9 cellular contexts compared by ENCODE assay signal in the genomic region with DNA sequence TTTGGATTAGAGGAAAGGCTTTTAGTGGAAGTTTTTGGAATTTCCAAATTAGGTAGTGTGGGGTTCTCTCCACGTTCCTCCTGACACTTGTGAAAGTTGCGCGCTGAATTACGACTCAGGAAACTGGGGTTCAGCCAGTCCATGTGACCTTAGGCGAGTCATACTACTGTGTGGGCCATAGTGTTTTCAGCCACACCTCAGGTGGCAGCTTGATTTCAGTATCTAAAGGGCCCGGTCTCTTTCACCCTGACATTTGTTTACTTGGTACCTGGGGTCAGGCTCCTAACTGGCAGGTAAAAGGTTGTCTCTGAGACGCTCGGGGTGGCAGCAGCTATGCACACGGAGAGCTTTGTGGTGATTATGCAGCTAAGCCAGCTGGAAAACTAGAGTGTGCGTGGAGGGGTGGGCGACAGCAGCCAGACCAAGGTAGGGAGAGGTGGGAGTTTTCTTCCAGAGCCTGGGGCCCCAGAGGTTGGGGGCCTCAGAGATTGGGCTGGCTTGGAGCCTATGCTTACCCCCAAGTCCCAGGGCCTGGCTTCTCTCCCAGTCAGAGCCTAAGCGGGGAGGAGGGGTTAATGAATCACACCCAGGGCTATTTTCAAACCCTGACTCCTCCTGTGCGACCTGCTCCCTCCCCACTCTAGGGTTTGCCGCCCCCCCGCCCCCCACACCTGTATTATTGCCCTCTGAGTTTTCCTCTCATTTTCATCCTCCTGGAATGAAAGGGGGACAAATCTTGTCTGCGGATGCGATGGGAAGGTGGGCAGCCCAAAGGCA. TPM values are rescaled to one million over a fixed set of nuclear protein-coding genes. Genes with fewer than 3 reads are reported as not detected.
A peak's percentile ranks its signal among the peaks of the same experiment; 100 is the strongest.
DNase-seq lines count a peak whose midpoint lies in the region; ATAC-seq and TF ChIP-seq lines count a peak whose summit lies in the region.
"Had no signal": no experiment of that assay in that cellular context is flagged by ENCODE, and none has a peak within 500 bp of the region (broad histone marks: within the 10 kb centered on the region; RNA-seq: fewer than 3 reads in every experiment).

No MANE protein-coding gene starts in this region.

- H3K27me3 ChIP-seq in gastroesophageal sphincter (no peaks in the 10 kb centered on the region), gastrocnemius medialis (no peaks in the 10 kb centered on the region)

- peak overlapping the region; percentile 13 to 83 (median 72) for H3K27ac ChIP-seq in gastroesophageal sphincter
- H3K27ac ChIP-seq in gastrocnemius medialis: peak overlapping the region; percentile 85 to 92 (median 86)

- H3K4me1 ChIP-seq in gastroesophageal sphincter (peaks cover 0 to 6% (median 0%) of the 10 kb centered on the region in 3 donors), gastrocnemius medialis (peaks cover 6 to 12% of the 10 kb centered on the region in 2 donors), mucosa of descending colon (ENCODE audit: low read depth) (no peaks in the 10 kb centered on the region)

- H3K4me3 ChIP-seq in gastroesophageal sphincter (peak overlapping the region; percentile 60 to 72), gastrocnemius medialis (peak overlapping the region; percentile 65 to 82 (median 73)), mucosa of descending colon (no peak overlapping the region)

- DNase-seq in RPMI8226 (peak; percentile 42), gastrocnemius medialis (no peak), D341Med (ENCODE audit: low spot score) (no peak), mucosa of descending colon (no peak), OCI-M2 (lab: John Stamatoyannopoulos, UW; ENCODE audit: unreplicated experiment) (no peak)
- DNase-seq: aorta had no signal

- no peak for TF ChIP-seq POLR2A in gastroesophageal sphincter (IDR thresholded peaks at IDR 0.05)
- TF ChIP-seq POLR2A in gastrocnemius medialis (IDR thresholded peaks at IDR 0.05): peak in 1 of 2 donors; percentile 26

- intact Hi-C loops in gastrocnemius medialis (cut with DNase I; ENCODE audit: low total_unique reads): loop anchor here (5.0 to 10.0 kb wide), 2 partner anchors 197 to 280 kb away; a partner anchor contains a TSS
- intact Hi-C loops in mucosa of descending colon (cut with DNase I, micrococcal nuclease): no loop called here

- H3K9me3 ChIP-seq in gastroesophageal sphincter (no peaks in the 10 kb centered on the region), gastrocnemius medialis (no peaks in the 10 kb centered on the region), mucosa of descending colon (no peaks in the 10 kb centered on the region)

- WGBS in gastroesophageal sphincter (ENCODE audit: low coverage in 1 of 2), 2 donors: 49 to 50% methylated on average over 1 to 4 of the region's 17 CpGs

- no peak for TF ChIP-seq EP300 in gastroesophageal sphincter (IDR thresholded peaks at IDR 0.05)

- in situ Hi-C loops in gastrocnemius medialis (cut with MboI; ENCODE audit: low sequenced_read_pairs in 4 of 4): no loop called here

- H3K36me3 ChIP-seq in gastroesophageal sphincter (no peaks in the 10 kb centered on the region), gastrocnemius medialis (no peaks in the 10 kb centered on the region), mucosa of descending colon (ENCODE audit: low read depth) (no peaks in the 10 kb centered on the region)

- ATAC-seq in GM19438 (IDR thresholded peaks at IDR 0.05; ENCODE audit: low read depth, unreplicated experiment) (peak; percentile 34), gastroesophageal sphincter (no peak), gastrocnemius medialis (peak in 1 of 2 donors; percentile 37), GM21360 (IDR thresholded peaks at IDR 0.05; ENCODE audit: unreplicated experiment) (no peak), mucosa of descending colon (no peak)

- TF ChIP-seq CTCF in gastroesophageal sphincter (IDR thresholded peaks at IDR 0.05) (no peak), gastrocnemius medialis (IDR thresholded peaks at IDR 0.05 in 4 of 5, conservative IDR thresholded peaks at IDR 0.05 in 1 of 5) (no peak), mucosa of descending colon (IDR thresholded peaks at IDR 0.05) (no peak)

RNA-seq across cellular contexts. Expression of a gene that starts 47.2 kb away (rescaled TPM):
- 10 to 100 TPM in 3 of 4 donors, 1 to 10 TPM in 1; 8.9 to 15.8 (median 10.8) TPM for total RNA-seq in gastroesophageal sphincter
- 1 to 10 TPM; 6.6 to 9.4 (median 9.1) TPM for total RNA-seq in gastrocnemius medialis
- total RNA-seq in mucosa of descending colon: 1 to 10 TPM; 1.2 to 5.5 (median 4.5) TPM
